Comparison of ENCODE assay signal across 8 cellular contexts in genomic region chr17:78986048-78986648, GRCh38. TPM values are rescaled to one million over a fixed set of nuclear protein-coding genes. Genes with fewer than 3 reads are reported as not detected.
DNase-seq lines count a peak whose midpoint lies in the region; ATAC-seq and TF ChIP-seq lines count a peak whose summit lies in the region.

No MANE protein-coding gene starts in this region.

- peaks cover 8 to 17% of the 10 kb centered on the region in 2 donors for H3K36me3 ChIP-seq in neuronal stem cell (replicated peaks in 1 of 2; ENCODE audit: control insufficient read depth in 2 of 2, insufficient read depth in 2 of 2, low read length in 2 of 2)
- H3K36me3 ChIP-seq in effector memory CD4-positive, alpha-beta T cell (ENCODE audit: control insufficient read depth, insufficient read depth, low read length), result peaks cover 3% of the 10 kb centered on the region

- H3K79me1 ChIP-seq in neuronal stem cell (ENCODE audit: low read depth, low read length), result no peaks in the 10 kb centered on the region

- H2AFZ ChIP-seq in neuronal stem cell (ENCODE audit: low read length), result no peak overlapping the region

- no peak overlapping the region for H3K27ac ChIP-seq in neuronal stem cell (replicated peaks; ENCODE audit: low read length)
- no peak overlapping the region for H3K27ac ChIP-seq in effector memory CD4-positive, alpha-beta T cell (ENCODE audit: insufficient read depth, low read length, poor library complexity, severe bottlenecking)

- no peak overlapping the region for H2BK5ac ChIP-seq in neuronal stem cell (ENCODE audit: low read length)

- peak; percentile 58 to 67 for ATAC-seq in activated naive CD4-positive, alpha-beta T cell treated with anti-CD3 and anti-CD28 coated beads, Interleukin-2, amount 50 U/mL, for 72 hours
- peak; percentile 87 for ATAC-seq in stimulated activated naive CD8-positive, alpha-beta T cell treated with anti-CD3 and anti-CD28 coated beads, Interleukin-15, amount 100 ng/mL, for 72 hours
- ATAC-seq in GM21825 (IDR thresholded peaks at IDR 0.05; ENCODE audit: unreplicated experiment), result no peak

- H3K9me3 Mint-ChIP-seq in activated naive CD4-positive, alpha-beta T cell treated with anti-CD3 and anti-CD28 coated beads, Interleukin-2, amount 50 U/mL, for 72 hours, result no peaks in the 10 kb centered on the region
- no peaks in the 10 kb centered on the region for H3K9me3 Mint-ChIP-seq in stimulated activated naive CD8-positive, alpha-beta T cell treated with anti-CD3 and anti-CD28 coated beads, Interleukin-15, amount 100 ng/mL, for 72 hours

- H3K4me3 Mint-ChIP-seq in stimulated activated naive CD8-positive, alpha-beta T cell treated with anti-CD3 and anti-CD28 coated beads, Interleukin-15, amount 100 ng/mL, for 72 hours, result peak overlapping the region; percentile 50 to 64

- H2BK120ac ChIP-seq in neuronal stem cell (ENCODE audit: low read depth, low read length), result no peak overlapping the region

- H3K14ac ChIP-seq in neuronal stem cell (ENCODE audit: low read length), result no peak overlapping the region

- H4K8ac ChIP-seq in neuronal stem cell (ENCODE audit: low read depth, low read length), result no peak overlapping the region

- DNase-seq in COR-L47 (lab: John Stamatoyannopoulos, UW) (peak; percentile 38), LNCaP clone FGC (ENCODE audit: low read depth) (no peak), iris pigment epithelial cell (ENCODE audit: low read depth) (peak; percentile 71), neuronal stem cell (ENCODE audit: low spot score) (no peak)
- no peak for DNase-seq in activated naive CD4-positive, alpha-beta T cell treated with anti-CD3 and anti-CD28 coated beads, Interleukin-2, amount 50 U/mL, for 72 hours (ENCODE audit: low spot score in 2 of 2)
- no peak for DNase-seq in stimulated activated naive CD8-positive, alpha-beta T cell treated with anti-CD3 and anti-CD28 coated beads, Interleukin-15, amount 100 ng/mL, for 72 hours
- DNase-seq in effector memory CD4-positive, alpha-beta T cell, result no peak

- H3K27me3 Mint-ChIP-seq in stimulated activated naive CD8-positive, alpha-beta T cell treated with anti-CD3 and anti-CD28 coated beads, Interleukin-15, amount 100 ng/mL, for 72 hours, result no peaks in the 10 kb centered on the region

- no peak overlapping the region for H2BK15ac ChIP-seq in neuronal stem cell (ENCODE audit: low read length)

- no peaks in the 10 kb centered on the region for H3K36me3 Mint-ChIP-seq in activated naive CD4-positive, alpha-beta T cell treated with anti-CD3 and anti-CD28 coated beads, Interleukin-2, amount 50 U/mL, for 72 hours

- H3K9me3 ChIP-seq in neuronal stem cell (replicated peaks in 1 of 2; ENCODE audit: control insufficient read depth in 2 of 2, insufficient read depth in 1 of 2, low read depth in 1 of 2, low read length in 2 of 2), result peaks cover 0 to 2% of the 10 kb centered on the region in 2 donors
- H3K9me3 ChIP-seq in effector memory CD4-positive, alpha-beta T cell (ENCODE audit: control insufficient read depth, low read length), result no peaks in the 10 kb centered on the region

- peak; percentile 59 for TF ChIP-seq CTCF in LNCaP clone FGC (IDR thresholded peaks at IDR 0.05; ENCODE audit: control insufficient read depth, extremely low read depth, insufficient read depth)

- H3K4me1 ChIP-seq in neuronal stem cell (ENCODE audit: control insufficient read depth in 2 of 2, insufficient read depth in 1 of 2, low read depth in 1 of 2, low read length in 2 of 2), result peaks cover 0 to 7% of the 10 kb centered on the region in 2 donors
- peaks cover 7% of the 10 kb centered on the region for H3K4me1 ChIP-seq in effector memory CD4-positive, alpha-beta T cell (ENCODE audit: control insufficient read depth, insufficient read depth, low read length, poor library complexity, severe bottlenecking)

- no CpG with 5 or more reads among the region's 6 CpGs for WGBS in neuronal stem cell (ENCODE audit: extremely low coverage in 2 of 2, insufficient read length in 2 of 2, insufficient replicate concordance in 1 of 2), 2 donors

- H3K18ac ChIP-seq in neuronal stem cell (ENCODE audit: low read length), result no peak overlapping the region

- H3K23ac ChIP-seq in neuronal stem cell (ENCODE audit: low read depth, low read length, poor library complexity), result no peak overlapping the region

- no peak overlapping the region for H3K9ac ChIP-seq in neuronal stem cell (ENCODE audit: low read depth, low read length, poor library complexity)

- H4K91ac ChIP-seq in neuronal stem cell (ENCODE audit: low read depth, low read length, poor library complexity), result no peak overlapping the region

- peaks cover 21% of the 10 kb centered on the region for H3K4me1 Mint-ChIP-seq in stimulated activated naive CD8-positive, alpha-beta T cell treated with anti-CD3 and anti-CD28 coated beads, Interleukin-15, amount 100 ng/mL, for 72 hours

- H3K4me3 ChIP-seq in LNCaP clone FGC (ENCODE audit: low read depth, low read length), result no peak overlapping the region
- H3K4me3 ChIP-seq in neuronal stem cell (ENCODE audit: low read length in 2 of 2), result no peak overlapping the region
- H3K4me3 ChIP-seq in effector memory CD4-positive, alpha-beta T cell (ENCODE audit: insufficient read depth, low read depth, low read length, poor library complexity, severe bottlenecking), result no peak overlapping the region

- no peak overlapping the region for H2BK12ac ChIP-seq in neuronal stem cell (ENCODE audit: low read length)

- no peak overlapping the region for H3K4ac ChIP-seq in neuronal stem cell (ENCODE audit: low read length)

- H2AK5ac ChIP-seq in neuronal stem cell (ENCODE audit: low read depth, low read length), result no peak overlapping the region

- no peak overlapping the region for H3K4me2 ChIP-seq in neuronal stem cell (ENCODE audit: insufficient read depth, low read length, poor library complexity, severe bottlenecking)

- H3K27ac Mint-ChIP-seq in activated naive CD4-positive, alpha-beta T cell treated with anti-CD3 and anti-CD28 coated beads, Interleukin-2, amount 50 U/mL, for 72 hours, result peak overlapping the region in 1 of 2 donors; percentile 27
- H3K27ac Mint-ChIP-seq in stimulated activated naive CD8-positive, alpha-beta T cell treated with anti-CD3 and anti-CD28 coated beads, Interleukin-15, amount 100 ng/mL, for 72 hours, result peak overlapping the region in 1 of 2 donors; percentile 65

- H3K27me3 ChIP-seq in neuronal stem cell (ENCODE audit: control insufficient read depth in 3 of 3, insufficient read depth in 3 of 3, low read depth in 1 of 3, low read length in 3 of 3), result no peaks in the 10 kb centered on the region
- H3K27me3 ChIP-seq in effector memory CD4-positive, alpha-beta T cell (replicated peaks; ENCODE audit: control insufficient read depth, insufficient read depth, low read length, poor library complexity, severe bottlenecking), result no peaks in the 10 kb centered on the region

RNA-seq across cellular contexts. Expression of gene LGALS3BP, which starts 6.4 kb away (rescaled TPM):
- total RNA-seq in activated naive CD4-positive, alpha-beta T cell treated with anti-CD3 and anti-CD28 coated beads, Interleukin-2, amount 50 U/mL, for 72 hours, result 10 to 100 TPM; 71.3 to 95.6 TPM
- polyA plus RNA-seq in neuronal stem cell (2013, experiment 1 of 2), result 36.5 TPM
- polyA plus RNA-seq in neuronal stem cell (2013, experiment 2 of 2), result 36.6 TPM

RNA-seq across cellular contexts. Expression of gene CANT1, which starts 23.4 kb away (rescaled TPM):
- 10 to 100 TPM; 54.7 to 57.0 TPM for total RNA-seq in activated naive CD4-positive, alpha-beta T cell treated with anti-CD3 and anti-CD28 coated beads, Interleukin-2, amount 50 U/mL, for 72 hours
- 30.7 TPM for polyA plus RNA-seq in neuronal stem cell (2013, experiment 1 of 2)
- polyA plus RNA-seq in neuronal stem cell (2013, experiment 2 of 2), result 30.5 TPM

RNA-seq across cellular contexts. Expression of gene C1QTNF1, which starts 37.8 kb away (rescaled TPM):
- total RNA-seq in activated naive CD4-positive, alpha-beta T cell treated with anti-CD3 and anti-CD28 coated beads, Interleukin-2, amount 50 U/mL, for 72 hours, result not detected
- polyA plus RNA-seq in neuronal stem cell (2013, experiment 1 of 2), result 1.3 TPM
- polyA plus RNA-seq in neuronal stem cell (2013, experiment 2 of 2), result 1.6 TPM

Comparison
In these comparisons a context has a peak if more than half of its experiments do, and no peak if none do; other contexts are left out.
1. DNase-seq: peak in COR-L47 (single experiment) and iris pigment epithelial cell (single experiment); none in LNCaP clone FGC (single experiment), activated naive CD4-positive, alpha-beta T cell treated with anti-CD3 and anti-CD28 coated beads, Interleukin-2, amount 50 U/mL, for 72 hours (0 of 2), stimulated activated naive CD8-positive, alpha-beta T cell treated with anti-CD3 and anti-CD28 coated beads, Interleukin-15, amount 100 ng/mL, for 72 hours (0 of 2), neuronal stem cell (single experiment) and effector memory CD4-positive, alpha-beta T cell (0 of 3).